8 cellular contexts compared by ENCODE assay signal in genomic region chr6:89368107-89368506, GRCh38. TPM values are rescaled to one million over a fixed set of nuclear protein-coding genes. Genes with fewer than 3 reads are reported as not detected.
DNase-seq lines count a peak whose midpoint lies in the region; ATAC-seq and TF ChIP-seq lines count a peak whose summit lies in the region.

No MANE protein-coding gene starts in this region.

- intact Hi-C loops in tibial artery (cut with DNase I; ENCODE audit: low total_unique reads) = loop anchor here (10.0 kb wide), 1 partner anchor 47 kb away; the partner anchor contains the start of gene RRAGD

- no peaks in the 10 kb centered on the region for H3K27me3 ChIP-seq in tibial artery

- TF ChIP-seq CTCF in nephron (IDR thresholded peaks at IDR 0.05; ENCODE audit: unreplicated experiment in 3 of 3) (peak; percentile 73 to 87 (median 78)), tibial artery (IDR thresholded peaks at IDR 0.05) (peak; percentile 71 to 77)

- H3K9me3 ChIP-seq in tibial artery = no peaks in the 10 kb centered on the region

- H3K4me1 ChIP-seq in tibial artery = peaks cover 0 to 15% (median 7%) of the 10 kb centered on the region in 4 donors

- no peak overlapping the region for H3K27ac ChIP-seq in tibial artery

- H3K36me3 Mint-ChIP-seq in nephron (ENCODE audit: low read depth) = peaks cover 4% of the 10 kb centered on the region

- no peaks in the 10 kb centered on the region for H3K36me3 ChIP-seq in tibial artery

- no peak overlapping the region for H3K4me3 ChIP-seq in tibial artery

- H3K27me3 Mint-ChIP-seq in nephron (ENCODE audit: low read depth) = peaks cover 3% of the 10 kb centered on the region

- H3K4me3 Mint-ChIP-seq in nephron = no peak overlapping the region

- DNase-seq in activated gamma-delta T cell treated with Interleukin-2 at 50 U/mL for 16 hours (peak; percentile 53), activated gamma-delta T cell (lab: John Stamatoyannopoulos, UW) (no peak), NCI-H345 (lab: John Stamatoyannopoulos, UW) (peak; percentile 54), tibial artery (peak; percentile 67 to 72)
- peak; percentile 18 for DNase-seq in activated CD8-positive, alpha-beta memory T cell treated with anti-CD3 and anti-CD28 coated beads, Interleukin-2, amount 50 U/mL, for 24 hours (ENCODE audit: extremely low read depth)

- no peaks in the 10 kb centered on the region for H3K9me3 Mint-ChIP-seq in nephron

- peaks cover 20% of the 10 kb centered on the region for H3K4me1 Mint-ChIP-seq in nephron

- peak; percentile 62 for ATAC-seq in esophagus mucosa
- ATAC-seq in HG02973 (IDR thresholded peaks at IDR 0.05; ENCODE audit: unreplicated experiment) = no peak

- H3K27ac Mint-ChIP-seq in nephron = peak overlapping the region in 1 of 3 experiments; percentile 14

RNA-seq across cellular contexts. Expression of gene UBE2J1, which starts 15.6 kb away (rescaled TPM):
- total RNA-seq in esophagus mucosa = 22.6 TPM

RNA-seq across cellular contexts. Expression of gene RRAGD, which starts 44.0 kb away (rescaled TPM):
- total RNA-seq in esophagus mucosa = 40.4 TPM

RNA-seq across cellular contexts. Expression of gene GABRR2, which starts 53.0 kb away (rescaled TPM):
- not detected for total RNA-seq in esophagus mucosa
